Comparison of ENCODE assay signal across 10 cellular contexts in the genomic region with DNA sequence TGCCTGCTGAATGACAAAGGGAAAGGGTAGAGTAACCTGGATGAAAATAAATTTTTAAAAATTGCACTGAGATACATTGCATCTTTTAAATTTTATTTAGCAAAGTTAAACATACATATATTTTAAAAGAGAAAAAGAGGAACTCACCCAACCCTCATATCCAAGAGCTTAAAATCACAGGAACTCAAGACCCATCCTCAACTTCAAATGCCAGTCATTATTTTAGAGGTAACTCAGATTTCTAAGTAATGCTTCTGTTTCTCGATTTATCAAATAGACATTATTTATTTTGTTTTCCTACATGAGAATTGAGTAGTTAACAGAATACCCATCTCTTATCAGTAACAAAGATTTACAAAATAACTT. TPM values are rescaled to one million over a fixed set of nuclear protein-coding genes. Genes with fewer than 3 reads are reported as not detected.
DNase-seq lines count a peak whose midpoint lies in the region; ATAC-seq and TF ChIP-seq lines count a peak whose summit lies in the region.
"Had no signal": no experiment of that assay in that cellular context is flagged by ENCODE, and none has a peak within 500 bp of the region (broad histone marks: within the 10 kb centered on the region; RNA-seq: fewer than 3 reads in every experiment).

No MANE protein-coding gene starts in this region.

- H3K4me1 ChIP-seq in CD4-positive, alpha-beta memory T cell (ENCODE audit: insufficient read depth, low read length): peaks cover 37% of the 10 kb centered on the region
- H3K4me1 ChIP-seq in neutrophil (ENCODE audit: control insufficient read depth in 1 of 2, insufficient read depth in 1 of 2, low read depth in 1 of 2, low read length in 1 of 2): peaks cover 35 to 43% of the 10 kb centered on the region in 2 experiments

- no peaks in the 10 kb centered on the region for H3K27me3 ChIP-seq in CD4-positive, alpha-beta memory T cell (ENCODE audit: insufficient read depth, low read length)
- no peaks in the 10 kb centered on the region for H3K27me3 ChIP-seq in neutrophil

- peak overlapping the region in 1 of 8 donors; percentile 7 for H3K4me3 Mint-ChIP-seq in CD4-positive, alpha-beta memory T cell
- H3K4me3 Mint-ChIP-seq in brain: peak overlapping the region; percentile 26 to 100 (median 65)

- no peaks in the 10 kb centered on the region for H3K27me3 Mint-ChIP-seq in CD4-positive, alpha-beta memory T cell
- H3K27me3 Mint-ChIP-seq in brain: no peaks in the 10 kb centered on the region

- H3K9me3 Mint-ChIP-seq in CD4-positive, alpha-beta memory T cell: no peaks in the 10 kb centered on the region
- H3K9me3 Mint-ChIP-seq in brain: peaks cover 0 to 4% (median 0%) of the 10 kb centered on the region in 5 experiments

- H3K9me3 ChIP-seq in CD4-positive, alpha-beta memory T cell (ENCODE audit: control insufficient read depth in 1 of 2, low read length in 2 of 2): no peaks in the 10 kb centered on the region
- no peaks in the 10 kb centered on the region for H3K9me3 ChIP-seq in neutrophil

- H3K36me3 ChIP-seq in CD4-positive, alpha-beta memory T cell (ENCODE audit: insufficient read depth, low read length): no peaks in the 10 kb centered on the region
- no peaks in the 10 kb centered on the region for H3K36me3 ChIP-seq in neutrophil

- TF ChIP-seq CTCF in brain (conservative IDR thresholded peaks at IDR 0.05) (no peak), neutrophil (IDR thresholded peaks at IDR 0.05) (no peak)

- peak overlapping the region in 6 of 7 donors; percentile 66 to 100 (median 75) for H3K27ac Mint-ChIP-seq in CD4-positive, alpha-beta memory T cell
- H3K27ac Mint-ChIP-seq in brain: peak overlapping the region; percentile 42 to 100 (median 54)

- no peak for DNase-seq in CD4-positive, alpha-beta memory T cell
- peak; percentile 22 to 49 for DNase-seq in Kasumi-1 (lab: John Stamatoyannopoulos, UW)
- DNase-seq in posterior vena cava (ENCODE audit: low spot score): no peak
- DNase-seq in NCI-H1417 (lab: John Stamatoyannopoulos, UW): no peak
- no peak for DNase-seq in HuH-7 (ENCODE audit: low spot score)
- DNase-seq: activated CD4-positive, alpha-beta T cell treated with anti-CD3 and anti-CD28 coated beads, Interleukin-2, amount 50 U/mL, for 48 hours; aorta had no signal

- no peak for ATAC-seq in GM18907 (IDR thresholded peaks at IDR 0.05; ENCODE audit: unreplicated experiment)

- peaks cover 24 to 58% (median 33%) of the 10 kb centered on the region in 4 donors for H3K4me1 Mint-ChIP-seq in CD4-positive, alpha-beta memory T cell
- H3K4me1 Mint-ChIP-seq in brain: peaks cover 68% of the 10 kb centered on the region

- intact Hi-C loops in CD4-positive, alpha-beta memory T cell (cut with micrococcal nuclease): loop anchor here (1.0 to 5.0 kb wide), 9 partner anchors 58 to 606 kb away; no protein-coding TSS in a partner anchor
- intact Hi-C loops in posterior vena cava (cut with DNase I): loop anchor here in 1 of 2 donors (2.0 to 10.0 kb wide), 3 partner anchors 31 to 503 kb away; no protein-coding TSS in a partner anchor

- H3K4me3 ChIP-seq in CD4-positive, alpha-beta memory T cell (ENCODE audit: low read length in 2 of 2): no peak overlapping the region
- no peak overlapping the region for H3K4me3 ChIP-seq in neutrophil (ENCODE audit: low read depth in 1 of 2, low read length in 1 of 2)

- CTCF ChIA-PET in CD4-positive, alpha-beta memory T cell (lab: Charles Lee; ENCODE audit: partially characterized antibody): interaction anchor here (0.6 to 8.9 kb wide), 55 partner anchors 9 to 612 kb away, joined by 3 to 160 read pairs (median 5); partner anchors contain the start of gene KMT2E

- POLR2A ChIA-PET in CD4-positive, alpha-beta memory T cell (lab: Charles Lee; ENCODE audit: partially characterized antibody): interaction anchor here (0.6 to 16.1 kb wide), 16 partner anchors 11 to 550 kb away, joined by 3 to 760 read pairs (median 4); partner anchors contain the start of genes KMT2E and SRPK2

- peaks cover 0 to 17% of the 10 kb centered on the region in 2 donors for H3K36me3 Mint-ChIP-seq in CD4-positive, alpha-beta memory T cell
- no peaks in the 10 kb centered on the region for H3K36me3 Mint-ChIP-seq in brain

- H3K27ac ChIP-seq in CD4-positive, alpha-beta memory T cell (ENCODE audit: low read depth, low read length): peak overlapping the region; percentile 98
- H3K27ac ChIP-seq in neutrophil: peak overlapping the region; percentile 93

RNA-seq across cellular contexts. Expression of gene KMT2E, which starts 32.4 kb away (rescaled TPM):
- 100 to 1,000 TPM; 213 to 224 TPM for total RNA-seq in CD4-positive, alpha-beta memory T cell
- polyA plus RNA-seq in CD4-positive, alpha-beta memory T cell: 100 to 1,000 TPM; 109 to 244 TPM
- polyA plus RNA-seq in brain (ENCODE audit: insufficient read depth, low read depth, low replicate concordance): 27.1 TPM
- 10 to 100 TPM; 79.7 to 98.8 TPM for total RNA-seq in posterior vena cava

Comparison
In these comparisons a context has a peak if more than half of its experiments do, and no peak if none do; other contexts are left out.
1. DNase-seq: peak in Kasumi-1 (2 of 2); none in CD4-positive, alpha-beta memory T cell (0 of 5), posterior vena cava (single experiment), NCI-H1417 (0 of 3) and HuH-7 (single experiment).